ENCODE assay signal across 17 cellular contexts in genomic region chr17:31250229-31250628, GRCh38. TPM values are rescaled to one million over a fixed set of nuclear protein-coding genes. Genes with fewer than 3 reads are reported as not detected.
DNase-seq lines count a peak whose midpoint lies in the region; FAIRE-seq and TF ChIP-seq lines count a peak whose summit lies in the region.
"Had no signal": no experiment of that assay in that cellular context is flagged by ENCODE, and none has a peak within 500 bp of the region (broad histone marks: within the 10 kb centered on the region; RNA-seq: fewer than 3 reads in every experiment).

No MANE protein-coding gene starts in this region.

- H3K4me2 ChIP-seq in Karpas-422 (ENCODE audit: low read depth, low read length, poor library complexity, severe bottlenecking) = no peak overlapping the region
- no peak overlapping the region for H3K4me2 ChIP-seq in endothelial cell of umbilical vein (ENCODE audit: insufficient read depth, low read length)

- POLR2A ChIA-PET in endothelial cell of umbilical vein (lab: Charles Lee) = no interaction called here

- CTCF ChIA-PET in endothelial cell of umbilical vein (lab: Charles Lee) = interaction anchor here (2.4 kb wide), 1 partner anchor 12 kb away, joined by 8 read pairs; no protein-coding TSS in a partner anchor

- peaks cover 13% of the 10 kb centered on the region for H3K79me2 ChIP-seq in Karpas-422 (ENCODE audit: low read length)
- H3K79me2 ChIP-seq in endothelial cell of umbilical vein (ENCODE audit: control insufficient read depth, insufficient read depth, low read length) = no peaks in the 10 kb centered on the region

- intact Hi-C loops in endothelial cell of umbilical vein (cut with micrococcal nuclease) (no loop called here), ascending aorta (cut with DNase I) (no loop called here)

- TF ChIP-seq CTCF in endothelial cell of umbilical vein (IDR thresholded peaks at IDR 0.05; ENCODE audit: extremely low read depth in 1 of 2, insufficient read depth in 1 of 2, low read depth in 1 of 2, low read length in 2 of 2) (no peak), ascending aorta (IDR thresholded peaks at IDR 0.05) (no peak)

- H3K27ac ChIP-seq in Karpas-422 (ENCODE audit: low read length) (peak overlapping the region; percentile 45), endothelial cell of umbilical vein (ENCODE audit: insufficient read depth, low read depth, low read length) (no peak overlapping the region), ascending aorta (peak overlapping the region in 1 of 2 donors; percentile 21)
- H3K27ac ChIP-seq: HL-60 had no signal

- no peaks in the 10 kb centered on the region for H3K9me1 ChIP-seq in endothelial cell of umbilical vein (replicated peaks; ENCODE audit: control insufficient read depth, extremely low read depth, insufficient read depth, low read length)

- peak; percentile 88 for FAIRE-seq in GM18507 (lab: Jason Lieb, UNC)
- FAIRE-seq in endothelial cell of umbilical vein (lab: Jason Lieb, UNC) = no peak
- FAIRE-seq: D721Med, K562 had no signal

- no peaks in the 10 kb centered on the region for H3K27me3 ChIP-seq in Karpas-422 (ENCODE audit: low read length)
- H3K27me3 ChIP-seq in endothelial cell of umbilical vein (ENCODE audit: control insufficient read depth in 2 of 2, insufficient read depth in 2 of 2, low read length in 2 of 2) = no peaks in the 10 kb centered on the region
- H3K27me3 ChIP-seq in ascending aorta = no peaks in the 10 kb centered on the region

- no peak for TF ChIP-seq POLR2A in endothelial cell of umbilical vein (IDR thresholded peaks at IDR 0.05; ENCODE audit: low read depth, low read length)

- H3K4me1 ChIP-seq in Karpas-422 (ENCODE audit: low read length) (peaks cover 40% of the 10 kb centered on the region), endothelial cell of umbilical vein (ENCODE audit: control insufficient read depth, extremely low read depth, insufficient read depth, low read length) (peaks cover 4% of the 10 kb centered on the region), ascending aorta (peaks cover 0 to 3% of the 10 kb centered on the region in 2 donors)

- dilution Hi-C loops in endothelial cell of umbilical vein (cut with MboI; ENCODE audit: extremely low pct_ligation_motif_present, low sequenced_read_pairs) = no loop called here

- no peaks in the 10 kb centered on the region for H4K20me1 ChIP-seq in Karpas-422 (ENCODE audit: insufficient read depth, low read depth, low read length)
- H4K20me1 ChIP-seq in endothelial cell of umbilical vein (replicated peaks; ENCODE audit: control insufficient read depth, extremely low read depth, insufficient read depth, low read length) = no peaks in the 10 kb centered on the region

- no peak overlapping the region for H3K9ac ChIP-seq in Karpas-422 (ENCODE audit: low read length)
- H3K9ac ChIP-seq in endothelial cell of umbilical vein (replicated peaks; ENCODE audit: extremely low read depth, insufficient read depth, low read length) = no peak overlapping the region

- DNase-seq in EH (ENCODE audit: low read depth) (peak; percentile 17), GM18507 (ENCODE audit: extremely low spot score, insufficient read length, low read depth) (no peak), Karpas-422 (no peak), endothelial cell of umbilical vein (ENCODE audit: low read depth, low spot score) (peak; percentile 20), ascending aorta (ENCODE audit: low spot score in 2 of 2) (no peak), nucleus accumbens (lab: John Stamatoyannopoulos, UW) (no peak), retina (no peak)
- DNase-seq in activated CD8-positive, alpha-beta memory T cell treated with anti-CD3 and anti-CD28 coated beads, Interleukin-2, amount 50 U/mL, for 4 hours = no peak
- DNase-seq: activated CD4-positive, alpha-beta T cell treated with anti-CD3 and anti-CD28 coated beads for 36 hours; NCI-H1417; NCI-H226; SIG-M5; T-helper 9 cell had no signal

- no TSS peak for BruUV-seq in endothelial cell of umbilical vein (replicated peaks; lab: Mats Ljungman, UMichigan)

- H3K36me3 ChIP-seq in Karpas-422 (ENCODE audit: insufficient read depth, low read length) (peaks cover 34% of the 10 kb centered on the region), endothelial cell of umbilical vein (ENCODE audit: control insufficient read depth in 2 of 2, extremely low read depth in 1 of 2, insufficient read depth in 2 of 2, low read length in 2 of 2) (no peaks in the 10 kb centered on the region), ascending aorta (peaks cover 6 to 14% of the 10 kb centered on the region in 2 donors)

- H3K9me3 ChIP-seq in Karpas-422 (ENCODE audit: low read length) = no peaks in the 10 kb centered on the region
- H3K9me3 ChIP-seq in endothelial cell of umbilical vein (replicated peaks; ENCODE audit: control insufficient read depth, insufficient read depth, low read length) = no peaks in the 10 kb centered on the region
- H3K9me3 ChIP-seq in ascending aorta = no peaks in the 10 kb centered on the region

- H3K4me3 ChIP-seq in Karpas-422 (ENCODE audit: low read length) = no peak overlapping the region
- H3K4me3 ChIP-seq in endothelial cell of umbilical vein (replicated peaks in 1 of 3; ENCODE audit: insufficient read depth in 1 of 3, low read depth in 1 of 3, low read length in 3 of 3) = no peak overlapping the region
- no peak overlapping the region for H3K4me3 ChIP-seq in ascending aorta
- H3K4me3 ChIP-seq: K562, lung had no signal

- H2AFZ ChIP-seq in Karpas-422 (ENCODE audit: low read length) (no peak overlapping the region), endothelial cell of umbilical vein (ENCODE audit: low read depth, low read length) (no peak overlapping the region)

- H3K9me2 ChIP-seq in Karpas-422 (replicated peaks; ENCODE audit: insufficient read depth, low read length) = no peaks in the 10 kb centered on the region

TF ChIP-seq in endothelial cell of umbilical vein, 7 proteins besides CTCF, POLR2A, EP300 and RAD21:
- TF ChIP-seq GATA2 (IDR thresholded peaks at IDR 0.05; ENCODE audit: insufficient read depth, insufficient read length, low read depth, low read length) = no peak
- TF ChIP-seq EZH2 (IDR thresholded peaks at IDR 0.05; ENCODE audit: borderline replicate concordance, low read depth, low read length, severe bottlenecking) = no peak
- no peak for TF ChIP-seq MAX (IDR thresholded peaks at IDR 0.05; ENCODE audit: insufficient read depth, insufficient read length)
- no peak for TF ChIP-seq FOS (IDR thresholded peaks at IDR 0.05; ENCODE audit: borderline replicate concordance, insufficient read depth, low read length)
- no peak for TF ChIP-seq POLR2AphosphoS5 (IDR thresholded peaks at IDR 0.05; ENCODE audit: insufficient read depth, low read depth, low read length)
- TF ChIP-seq MYC (IDR thresholded peaks at IDR 0.05; ENCODE audit: low read depth, low read length) = no peak
- no peak for TF ChIP-seq JUN (IDR thresholded peaks at IDR 0.05; ENCODE audit: borderline replicate concordance, insufficient read depth, insufficient read length, low read depth)

RNA-seq across cellular contexts. Expression of gene OMG, which starts 46.8 kb away (rescaled TPM):
- total RNA-seq in Karpas-422 (2014; rRNA removed; shearing (Covaris generic); ENCODE audit: low replicate concordance) = 0.11 TPM in 1 of 2 replicates, not detected in the other
- total RNA-seq in endothelial cell of umbilical vein (not detected in 2 replicates), ascending aorta (not detected)
- 0.37 and 0.86 TPM in 2 replicates for polyA plus RNA-seq in endothelial cell of umbilical vein
- polyA plus RNA-seq in endothelial cell of umbilical vein (2011; cell fraction: cytosol; rRNA removed) = 0.53 and 0.71 TPM in 2 replicates
- polyA plus RNA-seq in endothelial cell of umbilical vein (2011; cell fraction: nucleus; rRNA removed) = 0.15 and 0.25 TPM in 2 replicates
- 0.27 and 1.3 TPM in 2 replicates for polyA plus RNA-seq in endothelial cell of umbilical vein (2012)
- polyA minus RNA-seq in endothelial cell of umbilical vein = not detected in 2 replicates
- polyA minus RNA-seq in endothelial cell of umbilical vein (2011; cell fraction: cytosol; rRNA and poly(A)+ RNA removed) = not detected
- not detected in 2 replicates for polyA minus RNA-seq in endothelial cell of umbilical vein (2011; cell fraction: nucleus; rRNA and poly(A)+ RNA removed)
- total RNA-seq: K562 had no signal

Comparison
In these comparisons a context has a peak if more than half of its experiments do, and no peak if none do; other contexts are left out.
1. DNase-seq: peak in EH (single experiment) and endothelial cell of umbilical vein (single experiment); none in GM18507 (single experiment), Karpas-422 (single experiment), ascending aorta (0 of 2), activated CD8-positive, alpha-beta memory T cell treated with anti-CD3 and anti-CD28 coated beads, Interleukin-2, amount 50 U/mL, for 4 hours (single experiment), nucleus accumbens (0 of 56) and retina (single experiment).